Comparison of ENCODE assay signal across 1 cellular context in the genomic region with DNA sequence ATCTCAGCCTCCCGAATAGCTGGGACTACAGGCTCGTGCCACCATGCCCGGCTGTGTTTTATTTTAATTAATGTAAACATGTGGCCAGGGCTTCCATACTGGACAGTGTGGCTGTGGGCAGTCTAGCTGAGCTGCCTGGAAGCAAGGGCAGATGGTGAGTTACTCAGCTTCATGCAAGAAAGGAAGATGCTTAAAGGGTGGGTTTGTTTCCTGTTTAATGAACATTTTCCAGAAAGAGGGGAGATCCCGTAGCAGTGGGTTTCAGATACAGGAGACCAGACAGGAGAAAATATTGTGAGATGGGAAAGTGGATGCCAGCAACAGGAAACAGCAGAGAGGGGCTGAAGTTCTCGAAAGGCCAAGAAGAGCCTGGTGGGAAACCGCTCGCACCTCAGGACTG.
TF ChIP-seq lines count a peak whose summit lies in the region.

No MANE protein-coding gene starts in this region.

TF ChIP-seq in GM23338, 12 proteins besides CTCF, POLR2A, EP300 and RAD21:
- TF ChIP-seq, protein P1, sequence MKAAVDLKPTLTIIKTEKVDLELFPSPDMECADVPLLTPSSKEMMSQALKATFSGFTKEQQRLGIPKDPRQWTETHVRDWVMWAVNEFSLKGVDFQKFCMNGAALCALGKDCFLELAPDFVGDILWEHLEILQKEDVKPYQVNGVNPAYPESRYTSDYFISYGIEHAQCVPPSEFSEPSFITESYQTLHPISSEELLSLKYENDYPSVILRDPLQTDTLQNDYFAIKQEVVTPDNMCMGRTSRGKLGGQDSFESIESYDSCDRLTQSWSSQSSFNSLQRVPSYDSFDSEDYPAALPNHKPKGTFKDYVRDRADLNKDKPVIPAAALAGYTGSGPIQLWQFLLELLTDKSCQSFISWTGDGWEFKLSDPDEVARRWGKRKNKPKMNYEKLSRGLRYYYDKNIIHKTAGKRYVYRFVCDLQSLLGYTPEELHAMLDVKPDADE (IDR thresholded peaks at IDR 0.05) = no peak
- TF ChIP-seq POLR2AphosphoS5 (IDR thresholded peaks at IDR 0.05; ENCODE audit: low read depth) (no peak), EZH2phosphoT487 (IDR thresholded peaks at IDR 0.05; ENCODE audit: unreplicated experiment) (no peak), ZNF462 (CRISPR knock-in tag; IDR thresholded peaks at IDR 0.05) (no peak), NANOG (IDR thresholded peaks at IDR 0.05; ENCODE audit: borderline replicate concordance) (no peak), EZH2 (IDR thresholded peaks at IDR 0.05; ENCODE audit: low read depth, unreplicated experiment) (no peak), CREB1 (CRISPR knock-in tag; IDR thresholded peaks at IDR 0.05; ENCODE audit: low read depth) (no peak), JUNB (IDR thresholded peaks at IDR 0.05; ENCODE audit: unreplicated experiment) (no peak), ZNF114 (CRISPR knock-in tag; IDR thresholded peaks at IDR 0.05) (no peak), ZNF331 (CRISPR knock-in tag; IDR thresholded peaks at IDR 0.05; ENCODE audit: low read depth) (no peak), STAT1 (IDR thresholded peaks at IDR 0.05; ENCODE audit: unreplicated experiment) (no peak)
- TF ChIP-seq, protein P2, sequence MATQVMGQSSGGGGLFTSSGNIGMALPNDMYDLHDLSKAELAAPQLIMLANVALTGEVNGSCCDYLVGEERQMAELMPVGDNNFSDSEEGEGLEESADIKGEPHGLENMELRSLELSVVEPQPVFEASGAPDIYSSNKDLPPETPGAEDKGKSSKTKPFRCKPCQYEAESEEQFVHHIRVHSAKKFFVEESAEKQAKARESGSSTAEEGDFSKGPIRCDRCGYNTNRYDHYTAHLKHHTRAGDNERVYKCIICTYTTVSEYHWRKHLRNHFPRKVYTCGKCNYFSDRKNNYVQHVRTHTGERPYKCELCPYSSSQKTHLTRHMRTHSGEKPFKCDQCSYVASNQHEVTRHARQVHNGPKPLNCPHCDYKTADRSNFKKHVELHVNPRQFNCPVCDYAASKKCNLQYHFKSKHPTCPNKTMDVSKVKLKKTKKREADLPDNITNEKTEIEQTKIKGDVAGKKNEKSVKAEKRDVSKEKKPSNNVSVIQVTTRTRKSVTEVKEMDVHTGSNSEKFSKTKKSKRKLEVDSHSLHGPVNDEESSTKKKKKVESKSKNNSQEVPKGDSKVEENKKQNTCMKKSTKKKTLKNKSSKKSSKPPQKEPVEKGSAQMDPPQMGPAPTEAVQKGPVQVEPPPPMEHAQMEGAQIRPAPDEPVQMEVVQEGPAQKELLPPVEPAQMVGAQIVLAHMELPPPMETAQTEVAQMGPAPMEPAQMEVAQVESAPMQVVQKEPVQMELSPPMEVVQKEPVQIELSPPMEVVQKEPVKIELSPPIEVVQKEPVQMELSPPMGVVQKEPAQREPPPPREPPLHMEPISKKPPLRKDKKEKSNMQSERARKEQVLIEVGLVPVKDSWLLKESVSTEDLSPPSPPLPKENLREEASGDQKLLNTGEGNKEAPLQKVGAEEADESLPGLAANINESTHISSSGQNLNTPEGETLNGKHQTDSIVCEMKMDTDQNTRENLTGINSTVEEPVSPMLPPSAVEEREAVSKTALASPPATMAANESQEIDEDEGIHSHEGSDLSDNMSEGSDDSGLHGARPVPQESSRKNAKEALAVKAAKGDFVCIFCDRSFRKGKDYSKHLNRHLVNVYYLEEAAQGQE (IDR thresholded peaks at IDR 0.05; ENCODE audit: unreplicated experiment) = no peak
TF ChIP-seq in GM23338: peak in this region for 0.
